Comparison of ENCODE assay signal across 9 cellular contexts in genomic region chr11:8168485-8169257, GRCh38. TPM values are rescaled to one million over a fixed set of nuclear protein-coding genes. Genes with fewer than 3 reads are reported as not detected.
A peak's percentile ranks its signal among the peaks of the same experiment; 100 is the strongest.
DNase-seq lines count a peak whose midpoint lies in the region; TF ChIP-seq lines count a peak whose summit lies in the region.
"Had no signal": no experiment of that assay in that cellular context is flagged by ENCODE, and none has a peak within 500 bp of the region (broad histone marks: within the 10 kb centered on the region; RNA-seq: fewer than 3 reads in every experiment).

Gene RIC3, minus strand, starts transcription at chr11:8169025. Its CDS starts 36 bp downstream, at chr11:8168989.

- H3K27me3 ChIP-seq in esophagus (ENCODE audit: control insufficient read depth in 1 of 2, insufficient read depth in 2 of 2, low read length in 2 of 2), result peaks cover 0 to 2% of the 10 kb centered on the region in 2 donors
- peaks cover 6 to 24% (median 19%) of the 10 kb centered on the region in 5 donors for H3K27me3 ChIP-seq in subcutaneous abdominal adipose tissue (ENCODE audit: control insufficient read depth in 5 of 5, insufficient read depth in 4 of 5, low read length in 5 of 5)
- peaks cover 28% of the 10 kb centered on the region for H3K27me3 ChIP-seq in A673 (replicated peaks; ENCODE audit: insufficient read depth, low read depth, low read length, poor library complexity)

- peaks cover 0 to 6% of the 10 kb centered on the region in 2 donors for H3K4me1 ChIP-seq in esophagus (ENCODE audit: control insufficient read depth in 2 of 2, insufficient read depth in 2 of 2, low read length in 1 of 2)
- H3K4me1 ChIP-seq in subcutaneous abdominal adipose tissue (ENCODE audit: control insufficient read depth in 5 of 5, insufficient read depth in 5 of 5, low read length in 5 of 5), result peaks cover 0 to 17% (median 14%) of the 10 kb centered on the region in 5 donors
- no peaks in the 10 kb centered on the region for H3K4me1 ChIP-seq in A673 (ENCODE audit: insufficient read depth, low read length, poor library complexity, severe bottlenecking)

- H3K4me1 Mint-ChIP-seq in neural crest cell, result peaks cover 15% of the 10 kb centered on the region

- TF ChIP-seq CTCF in neural crest cell (conservative IDR thresholded peaks at IDR 0.05) (peak; percentile 26), A673 (conservative IDR thresholded peaks at IDR 0.05; ENCODE audit: low read depth, low read length) (no peak)

- H3K27me3 Mint-ChIP-seq in neural crest cell (ENCODE audit: low read depth), result peaks cover 74% of the 10 kb centered on the region

- intact Hi-C loops in A673 (cut with micrococcal nuclease; ENCODE audit: unreplicated experiment), result no loop called here

- H3K36me3 Mint-ChIP-seq in neural crest cell (ENCODE audit: low read depth), result no peaks in the 10 kb centered on the region

- no TSS peak for BruUV-seq in A673 (replicated peaks; lab: Mats Ljungman, UMichigan)

- H3K27ac Mint-ChIP-seq in neural crest cell (ENCODE audit: unreplicated experiment), result peak within 1 kb of the TSS; percentile 17

- POLR2A ChIA-PET in A673 (lab: Charles Lee; ENCODE audit: low non-redundant PET), result no interaction called here

- peaks cover 2% of the 10 kb centered on the region for H3K9me3 Mint-ChIP-seq in neural crest cell

- 3 to 5% methylated on average over 51 to 62 of the region's 62 CpGs for WGBS in esophagus, 2 donors

- peak within 1 kb of the TSS; percentile 68 to 79 for H3K4me3 ChIP-seq in esophagus (ENCODE audit: low read depth in 1 of 2, low read length in 2 of 2)
- H3K4me3 ChIP-seq in subcutaneous abdominal adipose tissue (ENCODE audit: low read depth in 1 of 5, low read length in 5 of 5), result peak within 1 kb of the TSS; percentile 67 to 89 (median 79)
- H3K4me3 ChIP-seq in A673 (ENCODE audit: low read depth, low read length, poor library complexity, severe bottlenecking), result no peak within 1 kb of the TSS

- DNase-seq in NCI-H2029 (lab: John Stamatoyannopoulos, UW) (peak; percentile 21), NCI-H2029 treated with DMSO at 0.1 percent for 48 hours (lab: John Stamatoyannopoulos, UW) (no peak), NCI-H146 (lab: John Stamatoyannopoulos, UW) (peak; percentile 77), neural crest cell (ENCODE audit: low read depth, low spot score) (peak; percentile 4), A673 (ENCODE audit: low spot score) (no peak)
- peak; percentile 5 to 30 (median 11) for DNase-seq in activated CD8-positive, alpha-beta memory T cell treated with anti-CD3 and anti-CD28 coated beads for 48 hours (ENCODE audit: low read depth in 2 of 3, low spot score in 2 of 3)

- H3K36me3 ChIP-seq in esophagus (ENCODE audit: control insufficient read depth in 2 of 2, insufficient read depth in 2 of 2, low read length in 1 of 2), result no peaks in the 10 kb centered on the region
- no peaks in the 10 kb centered on the region for H3K36me3 ChIP-seq in subcutaneous abdominal adipose tissue (ENCODE audit: control insufficient read depth in 5 of 5, insufficient read depth in 5 of 5, low read length in 5 of 5)
- no peaks in the 10 kb centered on the region for H3K36me3 ChIP-seq in A673 (ENCODE audit: insufficient read depth, low read length, poor library complexity, severe bottlenecking)

- H3K4me3 Mint-ChIP-seq in neural crest cell, result peak within 1 kb of the TSS; percentile 65

- H3K27ac ChIP-seq in esophagus (ENCODE audit: low read depth in 2 of 2, low read length in 1 of 2) (peak within 1 kb of the TSS in 1 of 2 donors; percentile 6), subcutaneous abdominal adipose tissue (ENCODE audit: low read depth, low read length) (no peak within 1 kb of the TSS), A673 (ENCODE audit: low read depth, low read length, poor library complexity, severe bottlenecking) (no peak within 1 kb of the TSS)

- no peaks in the 10 kb centered on the region for H3K9me3 ChIP-seq in esophagus (ENCODE audit: control insufficient read depth in 2 of 2, insufficient read depth in 1 of 2, low read depth in 1 of 2, low read length in 1 of 2)
- no peaks in the 10 kb centered on the region for H3K9me3 ChIP-seq in subcutaneous abdominal adipose tissue (ENCODE audit: control insufficient read depth in 5 of 5, low read length in 5 of 5)
- H3K9me3 ChIP-seq in A673 (ENCODE audit: low read depth, low read length, poor library complexity, severe bottlenecking), result no peaks in the 10 kb centered on the region

- H3K9ac ChIP-seq in subcutaneous abdominal adipose tissue (ENCODE audit: low read length in 5 of 5), result peak within 1 kb of the TSS in 1 of 5 donors; percentile 59

- CTCF ChIA-PET in A673 (lab: Charles Lee), result no interaction called here

RNA-seq across cellular contexts. Expression of gene RIC3, which starts in this region (rescaled TPM):
- 10 to 100 TPM in 1 of 2 donors, 1 to 10 TPM in 1; 6.2 to 11.6 TPM for polyA plus RNA-seq in esophagus
- total RNA-seq in neural crest cell (8.9 and 9.1 TPM in 2 replicates), A673 (2021) (not detected in 2 replicates)
- polyA plus RNA-seq: AG04450 had no signal

Comparison
In these comparisons a context has a peak if more than half of its experiments do, and no peak if none do; other contexts are left out.
1. DNase-seq: peak in NCI-H2029 (single experiment), NCI-H146 (single experiment), activated CD8-positive, alpha-beta memory T cell treated with anti-CD3 and anti-CD28 coated beads for 48 hours (3 of 3) and neural crest cell (single experiment); none in NCI-H2029 treated with DMSO at 0.1 percent for 48 hours (single experiment) and A673 (single experiment).